ENCODE assay signal across 19 cellular contexts in the genomic region with DNA sequence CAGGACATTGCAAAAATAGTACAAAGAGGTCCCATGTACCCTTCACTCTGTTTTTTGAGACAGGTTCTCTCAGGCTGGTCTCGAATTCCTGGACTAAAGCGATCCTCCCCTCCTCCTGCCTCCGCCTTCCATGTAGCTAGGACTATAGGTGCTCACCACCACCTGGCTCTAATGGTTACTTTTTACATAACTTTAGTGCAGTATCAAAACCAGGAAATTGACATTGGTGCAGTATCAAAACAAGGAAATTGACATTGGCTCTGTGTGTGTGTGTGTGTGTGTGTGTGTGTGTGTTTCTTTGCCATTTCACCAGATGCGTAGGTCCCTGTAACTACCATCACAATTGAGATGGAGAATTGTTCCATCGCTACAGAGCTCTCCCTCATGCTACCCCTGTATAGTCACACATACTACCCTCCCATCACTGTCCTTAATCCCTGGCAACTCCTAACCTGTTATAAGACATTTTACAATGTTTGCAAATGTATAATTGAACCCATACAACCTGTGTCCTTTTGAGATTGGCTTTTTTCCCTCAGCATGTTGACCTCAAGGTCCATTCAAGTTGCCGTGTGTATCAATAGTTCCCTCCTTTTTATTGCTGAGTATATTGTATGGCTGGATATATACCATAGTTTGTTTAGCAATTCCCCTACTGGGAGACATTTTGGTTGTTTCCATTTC. TPM values are rescaled to one million over a fixed set of nuclear protein-coding genes. Genes with fewer than 3 reads are reported as not detected.
A peak's percentile ranks its signal among the peaks of the same experiment; 100 is the strongest.
DNase-seq lines count a peak whose midpoint lies in the region; ATAC-seq, FAIRE-seq and TF ChIP-seq lines count a peak whose summit lies in the region.
"Had no signal": no experiment of that assay in that cellular context is flagged by ENCODE, and none has a peak within 500 bp of the region (broad histone marks: within the 10 kb centered on the region; RNA-seq: fewer than 3 reads in every experiment).

No MANE protein-coding gene starts in this region.

- H3K36me3 ChIP-seq in transverse colon (no peaks in the 10 kb centered on the region), mesenchymal stem cell (ENCODE audit: control insufficient read depth in 1 of 2, insufficient read depth in 2 of 2, low read depth in 1 of 2, low read length in 2 of 2) (no peaks in the 10 kb centered on the region), esophagus squamous epithelium (no peaks in the 10 kb centered on the region)

- intact Hi-C loops in activated naive CD4-positive, alpha-beta T cell treated with anti-CD3 and anti-CD28 coated beads for 36 hours (cut with micrococcal nuclease): no loop called here
- intact Hi-C loops in transverse colon (cut with DNase I; ENCODE audit: low total_unique reads): no loop called here
- intact Hi-C loops in esophagus squamous epithelium (cut with DNase I): no loop called here

- H4K8ac ChIP-seq in mesenchymal stem cell (ENCODE audit: low read length): no peak overlapping the region

- H3K4me3 ChIP-seq in transverse colon (no peak overlapping the region), mesenchymal stem cell (ENCODE audit: insufficient read depth in 1 of 2, low read depth in 1 of 2, low read length in 2 of 2) (no peak overlapping the region), esophagus squamous epithelium (no peak overlapping the region)
- H3K4me3 ChIP-seq: A549 had no signal

- no peak overlapping the region for H2BK12ac ChIP-seq in mesenchymal stem cell (ENCODE audit: low read length in 2 of 2)

- peak; percentile 8 for FAIRE-seq in GM19239 (lab: Jason Lieb, UNC)
- FAIRE-seq in colon (lab: Jason Lieb, UNC): peak; percentile 38
- FAIRE-seq: A549 had no signal

- H3K27ac ChIP-seq in transverse colon (peak overlapping the region in 1 of 4 donors; percentile 16), mesenchymal stem cell (ENCODE audit: low read length, poor library complexity, severe bottlenecking) (no peak overlapping the region), esophagus squamous epithelium (no peak overlapping the region)
- H3K27ac ChIP-seq: A549, RWPE1 had no signal

- DNase-seq in activated naive CD4-positive, alpha-beta T cell treated with anti-CD3 and anti-CD28 coated beads for 36 hours: no peak
- DNase-seq in activated naive CD4-positive, alpha-beta T cell treated with anti-CD3 and anti-CD28 coated beads, Interleukin-2, amount 50 U/mL, for 72 hours (ENCODE audit: low spot score in 2 of 2): no peak
- no peak for DNase-seq in GM19239 (ENCODE audit: insufficient read length, low spot score)
- peak; percentile 30 for DNase-seq in transverse colon
- no peak for DNase-seq in mesenchymal stem cell
- no peak for DNase-seq in esophagus squamous epithelium (lab: John Stamatoyannopoulos, UW)
- DNase-seq: DMS79 treated with DMSO at 0.1 percent for 48 hours, HFFc6, NCI-H1048, NCI-H1436 treated with DMSO at 0.1 percent for 48 hours, NCI-H748 treated with DMSO at 0.1 percent for 48 hours, PC-3 had no signal

- no peak for ATAC-seq in activated naive CD4-positive, alpha-beta T cell treated with anti-CD3 and anti-CD28 coated beads, Interleukin-2, amount 50 U/mL, for 72 hours
- ATAC-seq in HG02571 (IDR thresholded peaks at IDR 0.05; ENCODE audit: unreplicated experiment): no peak
- ATAC-seq: A549, PC-3 had no signal

- no peak overlapping the region for H3K4me3 Mint-ChIP-seq in activated naive CD4-positive, alpha-beta T cell treated with anti-CD3 and anti-CD28 coated beads for 36 hours
- H3K4me3 Mint-ChIP-seq: CD14-positive monocyte, HFFc6 had no signal

- no peak overlapping the region for H3K23ac ChIP-seq in mesenchymal stem cell (ENCODE audit: low read length in 2 of 2)

- H3K18ac ChIP-seq in mesenchymal stem cell (ENCODE audit: low read depth in 1 of 2, low read length in 2 of 2): no peak overlapping the region

- WGBS in transverse colon (ENCODE audit: low coverage in 1 of 2), 2 donors: 50 to 59% methylated on average over 3 to 6 of the region's 6 CpGs
- WGBS in mesenchymal stem cell: 93% methylated on average over 4 of the region's 6 CpGs
- WGBS in esophagus squamous epithelium, 2 donors: 88 to 90% methylated on average over 5 to 6 of the region's 6 CpGs

- no peak overlapping the region for H2AK5ac ChIP-seq in mesenchymal stem cell (ENCODE audit: low read length, severe bottlenecking)

- TF ChIP-seq CTCF in transverse colon (IDR thresholded peaks at IDR 0.05) (no peak), esophagus squamous epithelium (IDR thresholded peaks at IDR 0.05) (no peak)

- no peak overlapping the region for H2AFZ ChIP-seq in mesenchymal stem cell (ENCODE audit: low read depth, low read length)

- TF ChIP-seq POLR2A in transverse colon (IDR thresholded peaks at IDR 0.05) (no peak), esophagus squamous epithelium (IDR thresholded peaks at IDR 0.05) (no peak)

- H3K27ac Mint-ChIP-seq in activated naive CD4-positive, alpha-beta T cell treated with anti-CD3 and anti-CD28 coated beads for 36 hours: peak overlapping the region; percentile 16
- H3K27ac Mint-ChIP-seq in activated naive CD4-positive, alpha-beta T cell treated with anti-CD3 and anti-CD28 coated beads, Interleukin-2, amount 50 U/mL, for 72 hours: no peak overlapping the region
- H3K27ac Mint-ChIP-seq: HFFc6 had no signal

- H3K36me3 Mint-ChIP-seq in activated naive CD4-positive, alpha-beta T cell treated with anti-CD3 and anti-CD28 coated beads for 36 hours (ENCODE audit: low read depth): peaks cover 13% of the 10 kb centered on the region
- H3K36me3 Mint-ChIP-seq in activated naive CD4-positive, alpha-beta T cell treated with anti-CD3 and anti-CD28 coated beads, Interleukin-2, amount 50 U/mL, for 72 hours: peaks cover 17 to 20% of the 10 kb centered on the region in 2 donors

- in situ Hi-C loops in transverse colon (cut with MboI; ENCODE audit: low pct_ligation_motif_present in 1 of 4, low pct_unique_long_range_greater_than_20kb in 1 of 4, low sequenced_read_pairs in 3 of 4): no loop called here

- no peak for TF ChIP-seq EP300 in transverse colon (IDR thresholded peaks at IDR 0.05; ENCODE audit: low read depth)

- no peaks in the 10 kb centered on the region for H3K79me1 ChIP-seq in mesenchymal stem cell (replicated peaks; ENCODE audit: low read length, poor library complexity, severe bottlenecking)

- H3K9me3 Mint-ChIP-seq in activated naive CD4-positive, alpha-beta T cell treated with anti-CD3 and anti-CD28 coated beads for 36 hours: no peaks in the 10 kb centered on the region
- peaks cover 12 to 16% of the 10 kb centered on the region in 2 donors for H3K9me3 Mint-ChIP-seq in activated naive CD4-positive, alpha-beta T cell treated with anti-CD3 and anti-CD28 coated beads, Interleukin-2, amount 50 U/mL, for 72 hours
- H3K9me3 Mint-ChIP-seq: HFFc6 had no signal

- H3K9me3 ChIP-seq in transverse colon (no peaks in the 10 kb centered on the region), mesenchymal stem cell (ENCODE audit: control insufficient read depth, low read length) (no peaks in the 10 kb centered on the region), esophagus squamous epithelium (no peaks in the 10 kb centered on the region)

- no peak overlapping the region for H2BK15ac ChIP-seq in mesenchymal stem cell (ENCODE audit: low read depth, poor library complexity, severe bottlenecking)

- no peaks in the 10 kb centered on the region for H3K27me3 Mint-ChIP-seq in activated naive CD4-positive, alpha-beta T cell treated with anti-CD3 and anti-CD28 coated beads for 36 hours (ENCODE audit: low read depth)

- H3K4ac ChIP-seq in mesenchymal stem cell (ENCODE audit: low read depth in 1 of 2, low read length in 2 of 2): no peak overlapping the region

- H3K14ac ChIP-seq in mesenchymal stem cell (ENCODE audit: low read length in 2 of 2): no peak overlapping the region

- H3K27me3 ChIP-seq in transverse colon (no peaks in the 10 kb centered on the region), mesenchymal stem cell (ENCODE audit: control insufficient read depth in 1 of 2, insufficient read depth in 1 of 2, low read length in 2 of 2) (no peaks in the 10 kb centered on the region), esophagus squamous epithelium (no peaks in the 10 kb centered on the region)

- H3K9ac ChIP-seq in mesenchymal stem cell (ENCODE audit: low read length): no peak overlapping the region

- H3K4me1 Mint-ChIP-seq in activated naive CD4-positive, alpha-beta T cell treated with anti-CD3 and anti-CD28 coated beads for 36 hours (ENCODE audit: low read depth): peaks cover 69% of the 10 kb centered on the region

- H4K91ac ChIP-seq in mesenchymal stem cell (ENCODE audit: low read length): no peak overlapping the region

- H2BK120ac ChIP-seq in mesenchymal stem cell (ENCODE audit: low read depth, low read length): no peak overlapping the region

- H2BK5ac ChIP-seq in mesenchymal stem cell (ENCODE audit: low read depth, low read length, poor library complexity, severe bottlenecking): no peak overlapping the region

- peaks cover 0 to 8% (median 0%) of the 10 kb centered on the region in 4 donors for H3K4me1 ChIP-seq in transverse colon
- no peaks in the 10 kb centered on the region for H3K4me1 ChIP-seq in mesenchymal stem cell (ENCODE audit: control insufficient read depth, insufficient read depth, low read depth, low read length)
- H3K4me1 ChIP-seq in esophagus squamous epithelium: no peaks in the 10 kb centered on the region
- H3K4me1 ChIP-seq: A549 had no signal

- CTCF ChIA-PET in activated naive CD4-positive, alpha-beta T cell treated with anti-CD3 and anti-CD28 coated beads for 36 hours (lab: Charles Lee): interaction anchor here (0.8 to 1.9 kb wide), 6 partner anchors 11 to 30 kb away, joined by 3 to 5 read pairs (median 3); no protein-coding TSS in a partner anchor

- H3K4me2 ChIP-seq in mesenchymal stem cell (ENCODE audit: low read length, poor library complexity, severe bottlenecking): no peak overlapping the region
- H3K4me2 ChIP-seq: A549 had no signal

RNA-seq across cellular contexts. Expression of a gene that starts 28.3 kb away (rescaled TPM):
- 100 to 1,000 TPM; 111 to 116 TPM for total RNA-seq in activated naive CD4-positive, alpha-beta T cell treated with anti-CD3 and anti-CD28 coated beads for 36 hours
- 100 to 1,000 TPM in 1 of 2 donors, 10 to 100 TPM in 1; 63.9 to 126 TPM for total RNA-seq in activated naive CD4-positive, alpha-beta T cell treated with anti-CD3 and anti-CD28 coated beads, Interleukin-2, amount 50 U/mL, for 72 hours
- 10 to 100 TPM in 1 of 4 donors, 1 to 10 TPM in 3; 1.2 to 16.7 (median 5.2) TPM for total RNA-seq in transverse colon
- 0.62 TPM for polyA plus RNA-seq in mesenchymal stem cell (2013, experiment 1 of 2)
- 0.41 TPM for polyA plus RNA-seq in mesenchymal stem cell (2013, experiment 2 of 2)
- total RNA-seq in esophagus squamous epithelium: 1 to 10 TPM in 3 of 4 donors, under 1 TPM in 1; 0.83 to 4.4 (median 3.3) TPM
- total RNA-seq: G401, H4 had no signal
